In the genomic region with DNA sequence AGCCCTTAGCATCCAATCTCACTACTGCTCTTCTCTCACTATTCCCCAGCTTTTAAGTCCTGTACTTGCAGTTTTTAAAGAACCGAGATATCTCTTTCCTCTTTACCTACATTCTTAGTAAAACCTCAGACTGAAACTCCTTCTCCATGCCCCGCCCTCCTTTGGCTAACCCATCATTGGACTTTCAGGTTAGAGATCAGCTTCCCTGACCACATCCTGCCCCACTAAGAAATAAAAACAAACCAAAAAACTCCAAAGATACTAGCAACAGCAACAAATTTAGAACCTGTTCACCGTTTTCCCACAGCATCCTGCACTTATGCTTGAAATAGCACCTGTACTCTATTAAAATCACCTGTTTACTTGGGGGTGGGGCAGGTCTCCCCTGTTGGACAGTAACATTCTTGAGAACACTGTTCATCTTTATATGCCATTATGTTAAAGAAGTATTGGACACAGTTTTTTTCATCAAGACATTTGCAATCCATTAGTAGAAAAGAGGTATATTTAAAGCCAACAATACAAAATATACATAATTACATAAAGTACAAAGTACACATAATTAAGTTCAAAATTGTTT, we compare ENCODE assay signal across 11 cellular contexts. TPM values are rescaled to one million over a fixed set of nuclear protein-coding genes. Genes with fewer than 3 reads are reported as not detected.
DNase-seq lines count a peak whose midpoint lies in the region; ATAC-seq and TF ChIP-seq lines count a peak whose summit lies in the region.
"Had no signal": no experiment of that assay in that cellular context is flagged by ENCODE, and none has a peak within 500 bp of the region (broad histone marks: within the 10 kb centered on the region; RNA-seq: fewer than 3 reads in every experiment).

No MANE protein-coding gene starts in this region.

- peak overlapping the region; percentile 15; the same call in 1 of the 2 replicates for H2AFZ ChIP-seq in Loucy (ENCODE audit: low read length)

- H3K27ac ChIP-seq in upper lobe of right lung: no peak overlapping the region

- H3K9ac ChIP-seq in Loucy (ENCODE audit: low read depth, low read length, poor library complexity, severe bottlenecking): no peak overlapping the region

- H3K27me3 Mint-ChIP-seq in stimulated activated naive CD8-positive, alpha-beta T cell treated with anti-CD3 and anti-CD28 coated beads, Interleukin-15, Interleukin-2, amounts not matched to agents 100 ng/mL and 50 ng/mL, for 24 hours: no peaks in the 10 kb centered on the region
- H3K27me3 Mint-ChIP-seq: stimulated activated memory B cell treated with anti-CD40 and anti-IgM and Interleukin-4, amounts not matched to agents 10 μg/mL and 1 μg/mL and 100 μg/mL, for 72 hours had no signal

- no peak overlapping the region for H3K4me3 Mint-ChIP-seq in stimulated activated naive CD8-positive, alpha-beta T cell treated with anti-CD3 and anti-CD28 coated beads, Interleukin-15, Interleukin-2, amounts not matched to agents 100 ng/mL and 50 ng/mL, for 24 hours
- H3K4me3 Mint-ChIP-seq: naive B cell; stimulated activated memory B cell treated with anti-CD40 and anti-IgM and Interleukin-4, amounts not matched to agents 10 μg/mL and 1 μg/mL and 100 μg/mL, for 72 hours had no signal

- H3K9me2 ChIP-seq in Loucy (replicated peaks; ENCODE audit: low read depth, low read length): no peaks in the 10 kb centered on the region

- H3K9me3 Mint-ChIP-seq in stimulated activated naive CD8-positive, alpha-beta T cell treated with anti-CD3 and anti-CD28 coated beads, Interleukin-15, Interleukin-2, amounts not matched to agents 100 ng/mL and 50 ng/mL, for 24 hours: no peaks in the 10 kb centered on the region
- H3K9me3 Mint-ChIP-seq: naive B cell; stimulated activated memory B cell treated with anti-CD40 and anti-IgM and Interleukin-4, amounts not matched to agents 10 μg/mL and 1 μg/mL and 100 μg/mL, for 72 hours had no signal

- H3K36me3 ChIP-seq in Loucy (ENCODE audit: insufficient read depth, low read length) (no peaks in the 10 kb centered on the region), upper lobe of right lung (no peaks in the 10 kb centered on the region)

- H3K9me3 ChIP-seq in Loucy (ENCODE audit: insufficient read depth, low read depth, low read length) (no peaks in the 10 kb centered on the region), upper lobe of right lung (no peaks in the 10 kb centered on the region)

- intact Hi-C loops in upper lobe of right lung (cut with DNase I): no loop called here

- peak overlapping the region; percentile 42 for H3K4me2 ChIP-seq in Loucy (ENCODE audit: low read depth, low read length, poor library complexity, severe bottlenecking)

- H3F3A ChIP-seq in Loucy (ENCODE audit: low read depth): no peaks in the 10 kb centered on the region

- no peaks in the 10 kb centered on the region for H3K36me3 Mint-ChIP-seq in stimulated activated naive CD8-positive, alpha-beta T cell treated with anti-CD3 and anti-CD28 coated beads, Interleukin-15, Interleukin-2, amounts not matched to agents 100 ng/mL and 50 ng/mL, for 24 hours (ENCODE audit: low read depth)
- H3K36me3 Mint-ChIP-seq: naive B cell; stimulated activated memory B cell treated with anti-CD40 and anti-IgM and Interleukin-4, amounts not matched to agents 10 μg/mL and 1 μg/mL and 100 μg/mL, for 72 hours had no signal

- peak overlapping the region; percentile 46 for H3K27ac Mint-ChIP-seq in stimulated activated naive CD8-positive, alpha-beta T cell treated with anti-CD3 and anti-CD28 coated beads, Interleukin-15, Interleukin-2, amounts not matched to agents 100 ng/mL and 50 ng/mL, for 24 hours
- H3K27ac Mint-ChIP-seq: naive B cell; stimulated activated memory B cell treated with anti-CD40 and anti-IgM and Interleukin-4, amounts not matched to agents 10 μg/mL and 1 μg/mL and 100 μg/mL, for 72 hours had no signal

- ATAC-seq in upper lobe of right lung (no peak), omental fat pad (ENCODE audit: low FRiP score) (no peak)
- ATAC-seq: stimulated activated memory B cell treated with anti-CD40 and anti-IgM and Interleukin-4, amounts not matched to agents 10 μg/mL and 1 μg/mL and 100 μg/mL, for 72 hours had no signal

- H3K4me3 ChIP-seq in Loucy (ENCODE audit: low read length, poor library complexity, severe bottlenecking) (peak overlapping the region; percentile 9), upper lobe of right lung (no peak overlapping the region)

- TF ChIP-seq CTCF in Loucy (conservative IDR thresholded peaks at IDR 0.05; ENCODE audit: low read length) (no peak), upper lobe of right lung (IDR thresholded peaks at IDR 0.05) (no peak), omental fat pad (IDR thresholded peaks at IDR 0.05) (no peak)

- DNase-seq in activated T-cell treated with anti-CD3 and anti-CD28 coated beads for 1 hour (ENCODE audit: low read depth) (peak; percentile 7), activated T-cell treated with anti-CD3 and anti-CD28 coated beads for 4 hours (no peak), upper lobe of right lung (no peak), omental fat pad (ENCODE audit: low spot score) (no peak), GDM1 (lab: John Stamatoyannopoulos, UW) (no peak)
- peak; percentile 2 to 14 for DNase-seq in activated T-helper 1 cell treated with anti-CD3 and anti-CD28 coated beads, Interleukin-2, amount 50 U/mL, for 16 hours (ENCODE audit: low read depth in 1 of 2, low spot score in 1 of 2)
- DNase-seq: aorta, naive B cell had no signal

- H3K4me1 Mint-ChIP-seq in stimulated activated naive CD8-positive, alpha-beta T cell treated with anti-CD3 and anti-CD28 coated beads, Interleukin-15, Interleukin-2, amounts not matched to agents 100 ng/mL and 50 ng/mL, for 24 hours (ENCODE audit: low read depth): peaks cover 19% of the 10 kb centered on the region
- H3K4me1 Mint-ChIP-seq: naive B cell had no signal

- no peaks in the 10 kb centered on the region for H3K27me3 ChIP-seq in Loucy (ENCODE audit: insufficient read depth, low read length, poor library complexity, severe bottlenecking)
- H3K27me3 ChIP-seq in upper lobe of right lung: no peaks in the 10 kb centered on the region

- no peaks in the 10 kb centered on the region for H3K79me2 ChIP-seq in Loucy (ENCODE audit: insufficient read depth, low read length)

- H4K20me1 ChIP-seq in Loucy (ENCODE audit: insufficient read depth, low read length, poor library complexity, severe bottlenecking): no peaks in the 10 kb centered on the region

- H3K4me1 ChIP-seq in Loucy (ENCODE audit: insufficient read depth, low read length, poor library complexity, severe bottlenecking) (peaks cover 16% of the 10 kb centered on the region), upper lobe of right lung (no peaks in the 10 kb centered on the region)

RNA-seq across cellular contexts. Expression of a gene that starts 16.3 kb away (rescaled TPM):
- total RNA-seq in upper lobe of right lung (25.0 TPM), omental fat pad (10 to 100 TPM; 16.6 to 29.4 (median 22.0) TPM)

Comparison
In these comparisons a context has a peak if more than half of its experiments do, and no peak if none do; other contexts are left out.
1. DNase-seq: peak in activated T-cell treated with anti-CD3 and anti-CD28 coated beads for 1 hour (single experiment) and activated T-helper 1 cell treated with anti-CD3 and anti-CD28 coated beads, Interleukin-2, amount 50 U/mL, for 16 hours (2 of 2); none in activated T-cell treated with anti-CD3 and anti-CD28 coated beads for 4 hours (single experiment), upper lobe of right lung (single experiment), omental fat pad (single experiment) and GDM1 (single experiment).